In genomic region chr20:23062632-23063031, GRCh38 we compare ENCODE assay signal across 1 cellular context.
TF ChIP-seq lines count a peak whose summit lies in the region.

No MANE protein-coding gene starts in this region.

TF ChIP-seq in K562, 482 proteins besides CTCF, POLR2A, EP300 and RAD21:
- TF ChIP-seq ZNF586 (CRISPR knock-in tag; conservative IDR thresholded peaks at IDR 0.05) (no peak), RFX5 (IDR thresholded peaks at IDR 0.05; ENCODE audit: low read depth, low read length) (no peak), KDM2B (CRISPR knock-in tag; IDR thresholded peaks at IDR 0.05) (no peak), PKNOX1 (IDR thresholded peaks at IDR 0.05) (0 out of 2 replicates have a peak, but pooled peaks have one; percentile 15), TEAD2 (tag; IDR thresholded peaks at IDR 0.05) (no peak), MEIS2 (IDR thresholded peaks at IDR 0.05; ENCODE audit: partially characterized antibody) (peak; percentile 53)
- TF ChIP-seq, protein P1, sequence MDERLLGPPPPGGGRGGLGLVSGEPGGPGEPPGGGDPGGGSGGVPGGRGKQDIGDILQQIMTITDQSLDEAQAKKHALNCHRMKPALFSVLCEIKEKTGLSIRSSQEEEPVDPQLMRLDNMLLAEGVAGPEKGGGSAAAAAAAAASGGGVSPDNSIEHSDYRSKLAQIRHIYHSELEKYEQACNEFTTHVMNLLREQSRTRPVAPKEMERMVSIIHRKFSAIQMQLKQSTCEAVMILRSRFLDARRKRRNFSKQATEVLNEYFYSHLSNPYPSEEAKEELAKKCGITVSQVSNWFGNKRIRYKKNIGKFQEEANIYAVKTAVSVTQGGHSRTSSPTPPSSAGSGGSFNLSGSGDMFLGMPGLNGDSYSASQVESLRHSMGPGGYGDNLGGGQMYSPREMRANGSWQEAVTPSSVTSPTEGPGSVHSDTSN (CRISPR knock-in tag; IDR thresholded peaks at IDR 0.05; ENCODE audit: low read depth) = no peak
- TF ChIP-seq, protein P1 (tag; conservative IDR thresholded peaks at IDR 0.05; ENCODE audit: low read depth) = peak; percentile 56
